In genomic region chr6:35892482-35892881, GRCh38 we compare ENCODE assay signal across 19 cellular contexts. TPM values are rescaled to one million over a fixed set of nuclear protein-coding genes. Genes with fewer than 3 reads are reported as not detected.
DNase-seq lines count a peak whose midpoint lies in the region; ATAC-seq, FAIRE-seq and TF ChIP-seq lines count a peak whose summit lies in the region.
"Had no signal": no experiment of that assay in that cellular context is flagged by ENCODE, and none has a peak within 500 bp of the region (broad histone marks: within the 10 kb centered on the region; RNA-seq: fewer than 3 reads in every experiment).

No MANE protein-coding gene starts in this region.

- no peak overlapping the region for H2BK120ac ChIP-seq in trophoblast cell (ENCODE audit: insufficient read depth, low read length, poor library complexity)

- H3K79me1 ChIP-seq in trophoblast cell (ENCODE audit: low read length) = peaks cover 5% of the 10 kb centered on the region

- H3K9me3 ChIP-seq in HepG2 (ENCODE audit: low read length) = no peaks in the 10 kb centered on the region
- no peaks in the 10 kb centered on the region for H3K9me3 ChIP-seq in right lobe of liver
- H3K9me3 ChIP-seq in endothelial cell of umbilical vein (replicated peaks; ENCODE audit: control insufficient read depth, insufficient read depth, low read length) = no peaks in the 10 kb centered on the region
- H3K9me3 ChIP-seq in trophoblast cell (ENCODE audit: insufficient read depth, low read depth, low read length) = no peaks in the 10 kb centered on the region

- no peak overlapping the region for H4K12ac ChIP-seq in trophoblast cell (ENCODE audit: low read depth, low read length)

- no TSS peak for BruUV-seq in HepG2 (replicated peaks; lab: Mats Ljungman, UMichigan)
- no TSS peak for BruUV-seq in endothelial cell of umbilical vein (replicated peaks; lab: Mats Ljungman, UMichigan)

- TF ChIP-seq POLR2A in HepG2 (IDR thresholded peaks at IDR 0.05; ENCODE audit: insufficient read depth in 1 of 2, low read depth in 2 of 2, low read length in 2 of 2) (no peak), right lobe of liver (IDR thresholded peaks at IDR 0.05) (no peak), endothelial cell of umbilical vein (IDR thresholded peaks at IDR 0.05; ENCODE audit: low read depth, low read length) (no peak)

- H2AFZ ChIP-seq in HepG2 (ENCODE audit: low read length) = no peak overlapping the region
- no peak overlapping the region for H2AFZ ChIP-seq in endothelial cell of umbilical vein (ENCODE audit: low read depth, low read length)
- no peak overlapping the region for H2AFZ ChIP-seq in trophoblast cell (ENCODE audit: insufficient read depth, low read length, poor library complexity)
- H2AFZ ChIP-seq: GM23248 had no signal

- no peak overlapping the region for H4K8ac ChIP-seq in trophoblast cell (ENCODE audit: low read depth, low read length)

- no peaks in the 10 kb centered on the region for H3K9me1 ChIP-seq in endothelial cell of umbilical vein (replicated peaks; ENCODE audit: control insufficient read depth, extremely low read depth, insufficient read depth, low read length)

- H3K14ac ChIP-seq in trophoblast cell (ENCODE audit: low read length) = no peak overlapping the region

- dilution Hi-C loops in endothelial cell of umbilical vein (cut with MboI; ENCODE audit: extremely low pct_ligation_motif_present, low sequenced_read_pairs) = no loop called here

- no peak overlapping the region for H2BK12ac ChIP-seq in trophoblast cell (ENCODE audit: low read length)

- peaks cover 7 to 60% of the 10 kb centered on the region in 2 experiments for H3K36me3 ChIP-seq in HepG2 (replicated peaks in 1 of 2; ENCODE audit: control insufficient read depth in 1 of 2, insufficient read depth in 2 of 2, low read length in 2 of 2)
- peaks cover 0 to 10% (median 5%) of the 10 kb centered on the region in 4 donors for H3K36me3 ChIP-seq in right lobe of liver
- H3K36me3 ChIP-seq in endothelial cell of umbilical vein (ENCODE audit: control insufficient read depth in 2 of 2, extremely low read depth in 1 of 2, insufficient read depth in 2 of 2, low read length in 2 of 2) = peaks cover 0 to 11% of the 10 kb centered on the region in 2 experiments
- H3K36me3 ChIP-seq in trophoblast cell (ENCODE audit: control insufficient read depth in 1 of 2, insufficient read depth in 2 of 2, low read length in 2 of 2) = peaks cover 0 to 5% of the 10 kb centered on the region in 2 experiments

- ATAC-seq in HepG2 (no peak), right lobe of liver (no peak), HG03378 (IDR thresholded peaks at IDR 0.05; ENCODE audit: unreplicated experiment) (no peak), HG03039 (IDR thresholded peaks at IDR 0.05; ENCODE audit: unreplicated experiment) (no peak)
- ATAC-seq: CD8-positive, alpha-beta T cell; HCT116 had no signal

- no peak overlapping the region for H3K4me2 ChIP-seq in HepG2 (ENCODE audit: low read depth, low read length)
- H3K4me2 ChIP-seq in endothelial cell of umbilical vein (ENCODE audit: insufficient read depth, low read length) = no peak overlapping the region
- no peak overlapping the region for H3K4me2 ChIP-seq in trophoblast cell (ENCODE audit: low read length)

- H3K27me3 ChIP-seq in HepG2 (ENCODE audit: control insufficient read depth in 1 of 2, insufficient read depth in 2 of 2, low read length in 2 of 2) (no peaks in the 10 kb centered on the region), right lobe of liver (no peaks in the 10 kb centered on the region), endothelial cell of umbilical vein (ENCODE audit: control insufficient read depth in 2 of 2, insufficient read depth in 2 of 2, low read length in 2 of 2) (no peaks in the 10 kb centered on the region), trophoblast cell (ENCODE audit: insufficient read depth, low read length) (no peaks in the 10 kb centered on the region)
- H3K27me3 ChIP-seq: BLaER1 had no signal

- H3K4me3 ChIP-seq in HepG2 (replicated peaks in 1 of 3; ENCODE audit: insufficient read depth in 1 of 3, low read depth in 2 of 3, low read length in 3 of 3) (no peak overlapping the region), right lobe of liver (no peak overlapping the region), endothelial cell of umbilical vein (replicated peaks in 1 of 3; ENCODE audit: insufficient read depth in 1 of 3, low read depth in 1 of 3, low read length in 3 of 3) (no peak overlapping the region), trophoblast cell (ENCODE audit: low read depth, low read length) (no peak overlapping the region)
- H3K4me3 ChIP-seq: BLaER1, GM12878, GM23248 had no signal

- peak overlapping the region; percentile 83 for H3K4ac ChIP-seq in trophoblast cell (ENCODE audit: low read depth, low read length)

- no peak overlapping the region for H3K23ac ChIP-seq in trophoblast cell (ENCODE audit: low read length)

- TF ChIP-seq RAD21 in HepG2 (CRISPR knock-in tag; IDR thresholded peaks at IDR 0.05) = no peak

- H3K79me2 ChIP-seq in HepG2 (ENCODE audit: insufficient read depth, low read length) (peaks cover 66% of the 10 kb centered on the region), endothelial cell of umbilical vein (ENCODE audit: control insufficient read depth, insufficient read depth, low read length) (peaks cover 59% of the 10 kb centered on the region), trophoblast cell (ENCODE audit: control insufficient read depth, insufficient read depth, low read length, poor library complexity) (peaks cover 3% of the 10 kb centered on the region)

- intact Hi-C loops in HepG2 (cut with micrococcal nuclease; ENCODE audit: unreplicated experiment) = no loop called here
- intact Hi-C loops in right lobe of liver (cut with DNase I) = no loop called here
- intact Hi-C loops in endothelial cell of umbilical vein (cut with micrococcal nuclease) = no loop called here

- POLR2A ChIA-PET in HepG2 (lab: Yijun Ruan, JAX) = no interaction called here
- POLR2A ChIA-PET in endothelial cell of umbilical vein (lab: Charles Lee) = no interaction called here

- peak overlapping the region; percentile 14 for H4K91ac ChIP-seq in trophoblast cell (ENCODE audit: low read depth, low read length)

- no peak for FAIRE-seq in HepG2 (lab: Jason Lieb, UNC)
- FAIRE-seq in endothelial cell of umbilical vein (lab: Jason Lieb, UNC) = peak; percentile 50
- FAIRE-seq: GM12878 had no signal

- 95% methylated on average over 5 of the region's 5 CpGs for WGBS in HepG2 (ENCODE audit: low lambda C conversion rate)
- 86% methylated on average over 5 of the region's 5 CpGs for WGBS in right lobe of liver (ENCODE audit: insufficient coverage, low coverage, low lambda C conversion rate, missing lambda C conversion rate)
- WGBS in trophoblast cell (ENCODE audit: extremely low coverage, insufficient coverage, insufficient read length) = no CpG with 5 or more reads among the region's 5 CpGs

- TF ChIP-seq EP300 in HepG2 (IDR thresholded peaks at IDR 0.05; ENCODE audit: low read depth in 2 of 2, low read length in 2 of 2) = no peak
- TF ChIP-seq EP300 in HepG2 (CRISPR knock-in tag; IDR thresholded peaks at IDR 0.05; ENCODE audit: borderline replicate concordance) = no peak

- H4K20me1 ChIP-seq in HepG2 (ENCODE audit: insufficient read depth, low read length) (peaks cover 12% of the 10 kb centered on the region), endothelial cell of umbilical vein (replicated peaks; ENCODE audit: control insufficient read depth, extremely low read depth, insufficient read depth, low read length) (no peaks in the 10 kb centered on the region)

- in situ Hi-C loops in HepG2 (cut with HindIII; ENCODE audit: extremely low pct_ligation_motif_present, low pct_unique_long_range_greater_than_20kb) = no loop called here

- H3K27ac ChIP-seq in HepG2 (ENCODE audit: extremely low read length, insufficient read depth, low read length) = no peak overlapping the region
- H3K27ac ChIP-seq in right lobe of liver = no peak overlapping the region
- no peak overlapping the region for H3K27ac ChIP-seq in endothelial cell of umbilical vein (ENCODE audit: insufficient read depth, low read depth, low read length)
- H3K27ac ChIP-seq in trophoblast cell (ENCODE audit: low read depth, low read length) = no peak overlapping the region
- H3K27ac ChIP-seq: 22Rv1, BLaER1, GM23248 had no signal

- no peaks in the 10 kb centered on the region for H3K4me1 ChIP-seq in HepG2 (ENCODE audit: insufficient read depth, low read length)
- H3K4me1 ChIP-seq in right lobe of liver = no peaks in the 10 kb centered on the region
- no peaks in the 10 kb centered on the region for H3K4me1 ChIP-seq in endothelial cell of umbilical vein (ENCODE audit: control insufficient read depth, extremely low read depth, insufficient read depth, low read length)
- H3K4me1 ChIP-seq in trophoblast cell (ENCODE audit: control insufficient read depth in 1 of 2, insufficient read depth in 2 of 2, low read length in 2 of 2) = peaks cover 12 to 19% of the 10 kb centered on the region in 2 experiments

- H3K9ac ChIP-seq in HepG2 (ENCODE audit: insufficient read depth, low read depth, low read length) = no peak overlapping the region
- H3K9ac ChIP-seq in endothelial cell of umbilical vein (replicated peaks; ENCODE audit: extremely low read depth, insufficient read depth, low read length) = no peak overlapping the region
- H3K9ac ChIP-seq in trophoblast cell (ENCODE audit: low read length) = no peak overlapping the region
- H3K9ac ChIP-seq: BLaER1, GM23248 had no signal

- H3K18ac ChIP-seq in trophoblast cell (ENCODE audit: low read length) = peak overlapping the region; percentile 84

- H2AK5ac ChIP-seq in trophoblast cell (ENCODE audit: low read length) = no peak overlapping the region

- TF ChIP-seq CTCF in HepG2 (CRISPR knock-in tag; IDR thresholded peaks at IDR 0.05) (no peak), right lobe of liver (IDR thresholded peaks at IDR 0.05) (no peak), endothelial cell of umbilical vein (IDR thresholded peaks at IDR 0.05; ENCODE audit: extremely low read depth in 1 of 2, insufficient read depth in 1 of 2, low read depth in 1 of 2, low read length in 2 of 2) (no peak)

- no peak overlapping the region for H2BK5ac ChIP-seq in trophoblast cell (ENCODE audit: low read depth, low read length, poor library complexity)

- CTCF ChIA-PET in HepG2 (lab: Yijun Ruan, JAX; ENCODE audit: low intra/inter-chr PET ratio, low total read pairs) (no interaction called here), endothelial cell of umbilical vein (lab: Charles Lee) (interaction anchor here (0.9 kb wide), 1 partner anchor 9 kb away, joined by 3 read pairs; no protein-coding TSS in a partner anchor)

- no peak for DNase-seq in HepG2 (ENCODE audit: low spot score)
- no peak for DNase-seq in right lobe of liver
- no peak for DNase-seq in endothelial cell of umbilical vein (ENCODE audit: low read depth, low spot score)
- DNase-seq in trophoblast cell = no peak
- no peak for DNase-seq in COR-L47 (lab: John Stamatoyannopoulos, UW)
- DNase-seq: CD8-positive, alpha-beta T cell; DMS 273 treated with DMSO at 0.1 percent for 48 hours; DMS53; DND-41; GM23248; H7; HFFc6; KG1 had no signal

RNA-seq across cellular contexts. Expression of gene SRPK1, which starts 28.4 kb away (rescaled TPM):
- total RNA-seq in HepG2 (2016; rRNA removed; fragmentation: Illumina TruSeq; extraction: Trizol) (142 and 184 TPM in 2 replicates), right lobe of liver (10 to 100 TPM; 18.4 to 64.1 (median 26.4) TPM), endothelial cell of umbilical vein (72.7 and 82.2 TPM in 2 replicates)
- 27.0 and 30.7 TPM in 2 replicates for total RNA-seq in HepG2 (2016; cell fraction: cytosol; rRNA removed; fragmentation: Illumina TruSeq; extraction: Trizol; ENCODE audit: low read depth)
- total RNA-seq in HepG2 (2016; cell fraction: insoluble cytoplasmic fraction; rRNA removed; fragmentation: Illumina TruSeq; extraction: Trizol) = 139 and 172 TPM in 2 replicates
- total RNA-seq in HepG2 (2016; cell fraction: membrane; rRNA removed; fragmentation: Illumina TruSeq; extraction: Trizol) = 53.8 and 63.2 TPM in 2 replicates
- 163 and 181 TPM in 2 replicates for total RNA-seq in HepG2 (2016; cell fraction: nucleus; rRNA removed; fragmentation: Illumina TruSeq; extraction: Trizol)
- polyA plus RNA-seq in HepG2 (2011; rRNA removed) (50.6 and 56.4 TPM in 2 replicates), endothelial cell of umbilical vein (14.0 and 18.9 TPM in 2 replicates)
- polyA plus RNA-seq in HepG2 (2011; cell fraction: cytosol; rRNA removed) = 22.5 and 36.0 TPM in 2 replicates
- 66.5 and 79.9 TPM in 2 replicates for polyA plus RNA-seq in HepG2 (2011; cell fraction: nucleus; rRNA removed)
- 57.5 and 57.8 TPM in 2 replicates for polyA plus RNA-seq in HepG2 (2012)
- polyA plus RNA-seq in HepG2 (2016; cell fraction: cytosol; fragmentation: Illumina TruSeq; extraction: Trizol; ENCODE audit: low read depth) = 7.4 and 8.0 TPM in 2 replicates
- polyA plus RNA-seq in HepG2 (2016; cell fraction: insoluble cytoplasmic fraction; fragmentation: Illumina TruSeq; extraction: Trizol; ENCODE audit: low read depth) = 125 and 129 TPM in 2 replicates
- polyA plus RNA-seq in HepG2 (2016; cell fraction: membrane; fragmentation: Illumina TruSeq; extraction: Trizol; ENCODE audit: low read depth) = 21.8 and 23.6 TPM in 2 replicates
- 173 and 179 TPM in 2 replicates for polyA plus RNA-seq in HepG2 (2016; cell fraction: nucleus; fragmentation: Illumina TruSeq; extraction: Trizol; ENCODE audit: insufficient read depth, low read depth)
- polyA minus RNA-seq in HepG2 (2011; rRNA and poly(A)+ RNA removed; ENCODE audit: low replicate concordance) = 76.8 and 87.1 TPM in 2 replicates
- 63.8 and 80.5 TPM in 2 replicates for polyA minus RNA-seq in HepG2 (2011; cell fraction: cytosol; rRNA and poly(A)+ RNA removed)
- 233 and 277 TPM in 2 replicates for polyA minus RNA-seq in HepG2 (2011; cell fraction: nucleus; rRNA and poly(A)+ RNA removed)
- polyA plus RNA-seq in endothelial cell of umbilical vein (2011; cell fraction: cytosol; rRNA removed) = 20.3 and 25.4 TPM in 2 replicates
- polyA plus RNA-seq in endothelial cell of umbilical vein (2011; cell fraction: nucleus; rRNA removed) = 48.8 and 64.2 TPM in 2 replicates
- polyA plus RNA-seq in endothelial cell of umbilical vein (2012) = 44.2 and 67.9 TPM in 2 replicates
- polyA minus RNA-seq in endothelial cell of umbilical vein = 53.3 and 56.8 TPM in 2 replicates
- 64.8 TPM for polyA minus RNA-seq in endothelial cell of umbilical vein (2011; cell fraction: cytosol; rRNA and poly(A)+ RNA removed)
- 65.7 and 90.6 TPM in 2 replicates for polyA minus RNA-seq in endothelial cell of umbilical vein (2011; cell fraction: nucleus; rRNA and poly(A)+ RNA removed)
- polyA plus RNA-seq in trophoblast cell (2013) = 48.5 and 49.5 TPM in 2 replicates
